Comparison of ENCODE assay signal across 1 cellular context in the genomic region with DNA sequence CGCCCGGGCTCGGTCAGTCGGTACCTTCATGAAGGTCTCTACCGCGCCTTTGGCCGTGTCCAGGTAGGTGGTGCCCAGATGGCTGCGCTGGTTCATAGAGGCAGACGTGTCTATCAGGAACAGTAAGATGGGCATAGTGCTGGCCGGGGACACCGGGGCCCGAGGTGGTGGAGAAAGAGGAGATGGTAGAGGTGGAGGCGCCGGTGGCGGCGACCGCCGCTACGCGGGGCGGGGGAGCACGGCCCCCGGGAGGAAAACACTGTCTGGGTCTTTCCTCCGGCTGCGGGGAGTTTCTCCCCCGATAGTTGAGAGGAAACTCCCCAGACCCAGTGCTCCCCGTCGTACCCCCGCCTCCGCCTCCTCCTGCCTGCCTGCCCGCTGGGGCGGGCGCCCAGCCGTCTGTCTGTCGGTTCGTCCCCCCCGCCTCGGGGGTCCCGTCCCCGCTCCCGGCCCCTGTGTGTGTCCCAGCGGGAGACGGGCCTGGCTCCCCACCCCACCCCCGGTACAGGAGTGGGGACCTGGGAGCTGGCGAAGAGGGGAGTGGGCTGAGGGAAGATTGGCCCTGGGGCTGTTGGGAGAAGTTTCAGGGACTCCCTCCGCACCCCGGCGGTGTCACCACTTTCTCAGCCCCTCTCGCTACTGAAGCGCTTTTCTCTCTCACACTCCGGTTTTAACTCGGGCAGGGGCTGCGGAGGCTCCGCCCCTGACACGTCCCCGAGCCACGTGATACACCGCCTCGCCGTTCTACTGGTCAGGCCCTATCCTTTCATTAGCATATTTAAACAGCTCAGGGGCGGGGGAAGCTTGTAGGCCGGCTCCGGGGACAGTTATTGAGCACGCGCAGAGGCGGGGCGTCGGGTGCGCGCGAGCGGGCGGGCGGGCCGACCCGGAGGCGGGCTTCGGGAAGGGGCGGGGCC.
TF ChIP-seq lines count a peak whose summit lies in the region.

A gene with protein sequence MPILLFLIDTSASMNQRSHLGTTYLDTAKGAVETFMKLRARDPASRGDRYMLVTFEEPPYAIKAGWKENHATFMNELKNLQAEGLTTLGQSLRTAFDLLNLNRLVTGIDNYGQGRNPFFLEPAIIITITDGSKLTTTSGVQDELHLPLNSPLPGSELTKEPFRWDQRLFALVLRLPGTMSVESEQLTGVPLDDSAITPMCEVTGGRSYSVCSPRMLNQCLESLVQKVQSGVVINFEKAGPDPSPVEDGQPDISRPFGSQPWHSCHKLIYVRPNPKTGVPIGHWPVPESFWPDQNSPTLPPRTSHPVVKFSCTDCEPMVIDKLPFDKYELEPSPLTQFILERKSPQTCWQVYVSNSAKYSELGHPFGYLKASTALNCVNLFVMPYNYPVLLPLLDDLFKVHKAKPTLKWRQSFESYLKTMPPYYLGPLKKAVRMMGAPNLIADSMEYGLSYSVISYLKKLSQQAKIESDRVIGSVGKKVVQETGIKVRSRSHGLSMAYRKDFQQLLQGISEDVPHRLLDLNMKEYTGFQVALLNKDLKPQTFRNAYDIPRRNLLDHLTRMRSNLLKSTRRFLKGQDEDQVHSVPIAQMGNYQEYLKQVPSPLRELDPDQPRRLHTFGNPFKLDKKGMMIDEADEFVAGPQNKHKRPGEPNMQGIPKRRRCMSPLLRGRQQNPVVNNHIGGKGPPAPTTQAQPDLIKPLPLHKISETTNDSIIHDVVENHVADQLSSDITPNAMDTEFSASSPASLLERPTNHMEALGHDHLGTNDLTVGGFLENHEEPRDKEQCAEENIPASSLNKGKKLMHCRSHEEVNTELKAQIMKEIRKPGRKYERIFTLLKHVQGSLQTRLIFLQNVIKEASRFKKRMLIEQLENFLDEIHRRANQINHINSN (minus strand): TSS at position 646 of the 917 bp plus-strand sequence. CDS start 511 bp downstream, at position 135.

TF ChIP-seq in HepG2, 621 proteins besides CTCF, POLR2A, EP300 and RAD21 (continued from another document):
- TF ChIP-seq, protein P1, sequence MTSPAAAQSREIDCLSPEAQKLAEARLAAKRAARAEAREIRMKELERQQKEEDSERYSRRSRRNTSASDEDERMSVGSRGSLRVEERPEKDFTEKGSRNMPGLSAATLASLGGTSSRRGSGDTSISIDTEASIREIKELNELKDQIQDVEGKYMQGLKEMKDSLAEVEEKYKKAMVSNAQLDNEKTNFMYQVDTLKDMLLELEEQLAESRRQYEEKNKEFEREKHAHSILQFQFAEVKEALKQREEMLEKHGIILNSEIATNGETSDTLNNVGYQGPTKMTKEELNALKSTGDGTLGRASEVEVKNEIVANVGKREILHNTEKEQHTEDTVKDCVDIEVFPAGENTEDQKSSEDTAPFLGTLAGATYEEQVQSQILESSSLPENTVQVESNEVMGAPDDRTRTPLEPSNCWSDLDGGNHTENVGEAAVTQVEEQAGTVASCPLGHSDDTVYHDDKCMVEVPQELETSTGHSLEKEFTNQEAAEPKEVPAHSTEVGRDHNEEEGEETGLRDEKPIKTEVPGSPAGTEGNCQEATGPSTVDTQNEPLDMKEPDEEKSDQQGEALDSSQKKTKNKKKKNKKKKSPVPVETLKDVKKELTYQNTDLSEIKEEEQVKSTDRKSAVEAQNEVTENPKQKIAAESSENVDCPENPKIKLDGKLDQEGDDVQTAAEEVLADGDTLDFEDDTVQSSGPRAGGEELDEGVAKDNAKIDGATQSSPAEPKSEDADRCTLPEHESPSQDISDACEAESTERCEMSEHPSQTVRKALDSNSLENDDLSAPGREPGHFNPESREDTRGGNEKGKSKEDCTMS (CRISPR knock-in tag; conservative IDR thresholded peaks at IDR 0.05), result peak; percentile 69; the same call in 1 of the 2 replicates
- TF ChIP-seq, protein P2, sequence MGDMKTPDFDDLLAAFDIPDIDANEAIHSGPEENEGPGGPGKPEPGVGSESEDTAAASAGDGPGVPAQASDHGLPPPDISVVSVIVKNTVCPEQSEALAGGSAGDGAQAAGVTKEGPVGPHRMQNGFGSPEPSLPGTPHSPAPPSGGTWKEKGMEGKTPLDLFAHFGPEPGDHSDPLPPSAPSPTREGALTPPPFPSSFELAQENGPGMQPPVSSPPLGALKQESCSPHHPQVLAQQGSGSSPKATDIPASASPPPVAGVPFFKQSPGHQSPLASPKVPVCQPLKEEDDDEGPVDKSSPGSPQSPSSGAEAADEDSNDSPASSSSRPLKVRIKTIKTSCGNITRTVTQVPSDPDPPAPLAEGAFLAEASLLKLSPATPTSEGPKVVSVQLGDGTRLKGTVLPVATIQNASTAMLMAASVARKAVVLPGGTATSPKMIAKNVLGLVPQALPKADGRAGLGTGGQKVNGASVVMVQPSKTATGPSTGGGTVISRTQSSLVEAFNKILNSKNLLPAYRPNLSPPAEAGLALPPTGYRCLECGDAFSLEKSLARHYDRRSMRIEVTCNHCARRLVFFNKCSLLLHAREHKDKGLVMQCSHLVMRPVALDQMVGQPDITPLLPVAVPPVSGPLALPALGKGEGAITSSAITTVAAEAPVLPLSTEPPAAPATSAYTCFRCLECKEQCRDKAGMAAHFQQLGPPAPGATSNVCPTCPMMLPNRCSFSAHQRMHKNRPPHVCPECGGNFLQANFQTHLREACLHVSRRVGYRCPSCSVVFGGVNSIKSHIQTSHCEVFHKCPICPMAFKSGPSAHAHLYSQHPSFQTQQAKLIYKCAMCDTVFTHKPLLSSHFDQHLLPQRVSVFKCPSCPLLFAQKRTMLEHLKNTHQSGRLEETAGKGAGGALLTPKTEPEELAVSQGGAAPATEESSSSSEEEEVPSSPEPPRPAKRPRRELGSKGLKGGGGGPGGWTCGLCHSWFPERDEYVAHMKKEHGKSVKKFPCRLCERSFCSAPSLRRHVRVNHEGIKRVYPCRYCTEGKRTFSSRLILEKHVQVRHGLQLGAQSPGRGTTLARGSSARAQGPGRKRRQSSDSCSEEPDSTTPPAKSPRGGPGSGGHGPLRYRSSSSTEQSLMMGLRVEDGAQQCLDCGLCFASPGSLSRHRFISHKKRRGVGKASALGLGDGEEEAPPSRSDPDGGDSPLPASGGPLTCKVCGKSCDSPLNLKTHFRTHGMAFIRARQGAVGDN (CRISPR knock-in tag; IDR thresholded peaks at IDR 0.05), result peak; percentile 21
- TF ChIP-seq MYC (CRISPR knock-in tag; IDR thresholded peaks at IDR 0.05; ENCODE audit: borderline replicate concordance) (peak; percentile 12; the same call in 1 of the 2 replicates), KDM6A (CRISPR knock-in tag; IDR thresholded peaks at IDR 0.05; ENCODE audit: low read depth) (no peak), SP1 (IDR thresholded peaks at IDR 0.05) (no peak), SP1 (CRISPR knock-in tag; IDR thresholded peaks at IDR 0.05) (peak; percentile 75; the same call in 1 of the 2 replicates), SOX5 (CRISPR knock-in tag; IDR thresholded peaks at IDR 0.05; ENCODE audit: borderline replicate concordance) (no peak), GTF2F1 (IDR thresholded peaks at IDR 0.05; ENCODE audit: low read length) (peak; percentile 95), TP53 (CRISPR knock-in tag; conservative IDR thresholded peaks at IDR 0.05) (0 out of 2 replicates have a peak, but pooled peaks have one; percentile 48), NCOA2 (CRISPR knock-in tag; IDR thresholded peaks at IDR 0.05) (peak; percentile 54), ZNF879 (CRISPR knock-in tag; IDR thresholded peaks at IDR 0.05) (peak; percentile 77), TAF1 (CRISPR knock-in tag; IDR thresholded peaks at IDR 0.05) (peak; percentile 99), HOXA3 (CRISPR knock-in tag; IDR thresholded peaks at IDR 0.05) (peak; percentile 9; the same call in 1 of the 2 replicates), NFYC (CRISPR knock-in tag; IDR thresholded peaks at IDR 0.05) (peak; percentile 79), ZNF567 (CRISPR knock-in tag; IDR thresholded peaks at IDR 0.05; ENCODE audit: borderline replicate concordance) (no peak), KAT7 (CRISPR knock-in tag; IDR thresholded peaks at IDR 0.05; ENCODE audit: borderline replicate concordance) (peak; percentile 77; the same call in 1 of the 2 replicates), GPN1 (CRISPR knock-in tag; IDR thresholded peaks at IDR 0.05; ENCODE audit: borderline replicate concordance) (0 out of 2 replicates have a peak, but pooled peaks have one; percentile 69), RFXAP (CRISPR knock-in tag; IDR thresholded peaks at IDR 0.05; ENCODE audit: borderline replicate concordance) (peak; percentile 80), KLF12 (CRISPR knock-in tag; IDR thresholded peaks at IDR 0.05; ENCODE audit: borderline replicate concordance) (peak; percentile 53; the same call in 1 of the 2 replicates), ZFX (CRISPR knock-in tag; IDR thresholded peaks at IDR 0.05; ENCODE audit: low read depth) (no peak; the same call in 1 of the 2 replicates), NR3C1 (CRISPR knock-in tag; IDR thresholded peaks at IDR 0.05) (no peak), ZNF878 (CRISPR knock-in tag; IDR thresholded peaks at IDR 0.05) (peak; percentile 13; the same call in 1 of the 2 replicates), BRD4 (CRISPR knock-in tag; IDR thresholded peaks at IDR 0.05) (peak; percentile 49; the same call in 1 of the 2 replicates), LCORL (IDR thresholded peaks at IDR 0.05) (no peak), LCORL (CRISPR knock-in tag; IDR thresholded peaks at IDR 0.05) (no peak), KLF11 (CRISPR knock-in tag; IDR thresholded peaks at IDR 0.05) (peak; percentile 80), TSC22D2 (CRISPR knock-in tag; IDR thresholded peaks at IDR 0.05; ENCODE audit: borderline replicate concordance) (0 out of 2 replicates have a peak, but pooled peaks have one; percentile 60)
- TF ChIP-seq, protein P3, sequence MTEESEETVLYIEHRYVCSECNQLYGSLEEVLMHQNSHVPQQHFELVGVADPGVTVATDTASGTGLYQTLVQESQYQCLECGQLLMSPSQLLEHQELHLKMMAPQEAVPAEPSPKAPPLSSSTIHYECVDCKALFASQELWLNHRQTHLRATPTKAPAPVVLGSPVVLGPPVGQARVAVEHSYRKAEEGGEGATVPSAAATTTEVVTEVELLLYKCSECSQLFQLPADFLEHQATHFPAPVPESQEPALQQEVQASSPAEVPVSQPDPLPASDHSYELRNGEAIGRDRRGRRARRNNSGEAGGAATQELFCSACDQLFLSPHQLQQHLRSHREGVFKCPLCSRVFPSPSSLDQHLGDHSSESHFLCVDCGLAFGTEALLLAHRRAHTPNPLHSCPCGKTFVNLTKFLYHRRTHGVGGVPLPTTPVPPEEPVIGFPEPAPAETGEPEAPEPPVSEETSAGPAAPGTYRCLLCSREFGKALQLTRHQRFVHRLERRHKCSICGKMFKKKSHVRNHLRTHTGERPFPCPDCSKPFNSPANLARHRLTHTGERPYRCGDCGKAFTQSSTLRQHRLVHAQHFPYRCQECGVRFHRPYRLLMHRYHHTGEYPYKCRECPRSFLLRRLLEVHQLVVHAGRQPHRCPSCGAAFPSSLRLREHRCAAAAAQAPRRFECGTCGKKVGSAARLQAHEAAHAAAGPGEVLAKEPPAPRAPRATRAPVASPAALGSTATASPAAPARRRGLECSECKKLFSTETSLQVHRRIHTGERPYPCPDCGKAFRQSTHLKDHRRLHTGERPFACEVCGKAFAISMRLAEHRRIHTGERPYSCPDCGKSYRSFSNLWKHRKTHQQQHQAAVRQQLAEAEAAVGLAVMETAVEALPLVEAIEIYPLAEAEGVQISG (CRISPR knock-in tag; IDR thresholded peaks at IDR 0.05), result peak; percentile 55
- TF ChIP-seq, protein P4, sequence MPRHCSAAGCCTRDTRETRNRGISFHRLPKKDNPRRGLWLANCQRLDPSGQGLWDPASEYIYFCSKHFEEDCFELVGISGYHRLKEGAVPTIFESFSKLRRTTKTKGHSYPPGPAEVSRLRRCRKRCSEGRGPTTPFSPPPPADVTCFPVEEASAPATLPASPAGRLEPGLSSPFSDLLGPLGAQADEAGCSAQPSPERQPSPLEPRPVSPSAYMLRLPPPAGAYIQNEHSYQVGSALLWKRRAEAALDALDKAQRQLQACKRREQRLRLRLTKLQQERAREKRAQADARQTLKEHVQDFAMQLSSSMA (CRISPR knock-in tag; IDR thresholded peaks at IDR 0.05), result 0 out of 2 replicates have a peak, but pooled peaks have one; percentile 73
- TF ChIP-seq, protein P5, sequence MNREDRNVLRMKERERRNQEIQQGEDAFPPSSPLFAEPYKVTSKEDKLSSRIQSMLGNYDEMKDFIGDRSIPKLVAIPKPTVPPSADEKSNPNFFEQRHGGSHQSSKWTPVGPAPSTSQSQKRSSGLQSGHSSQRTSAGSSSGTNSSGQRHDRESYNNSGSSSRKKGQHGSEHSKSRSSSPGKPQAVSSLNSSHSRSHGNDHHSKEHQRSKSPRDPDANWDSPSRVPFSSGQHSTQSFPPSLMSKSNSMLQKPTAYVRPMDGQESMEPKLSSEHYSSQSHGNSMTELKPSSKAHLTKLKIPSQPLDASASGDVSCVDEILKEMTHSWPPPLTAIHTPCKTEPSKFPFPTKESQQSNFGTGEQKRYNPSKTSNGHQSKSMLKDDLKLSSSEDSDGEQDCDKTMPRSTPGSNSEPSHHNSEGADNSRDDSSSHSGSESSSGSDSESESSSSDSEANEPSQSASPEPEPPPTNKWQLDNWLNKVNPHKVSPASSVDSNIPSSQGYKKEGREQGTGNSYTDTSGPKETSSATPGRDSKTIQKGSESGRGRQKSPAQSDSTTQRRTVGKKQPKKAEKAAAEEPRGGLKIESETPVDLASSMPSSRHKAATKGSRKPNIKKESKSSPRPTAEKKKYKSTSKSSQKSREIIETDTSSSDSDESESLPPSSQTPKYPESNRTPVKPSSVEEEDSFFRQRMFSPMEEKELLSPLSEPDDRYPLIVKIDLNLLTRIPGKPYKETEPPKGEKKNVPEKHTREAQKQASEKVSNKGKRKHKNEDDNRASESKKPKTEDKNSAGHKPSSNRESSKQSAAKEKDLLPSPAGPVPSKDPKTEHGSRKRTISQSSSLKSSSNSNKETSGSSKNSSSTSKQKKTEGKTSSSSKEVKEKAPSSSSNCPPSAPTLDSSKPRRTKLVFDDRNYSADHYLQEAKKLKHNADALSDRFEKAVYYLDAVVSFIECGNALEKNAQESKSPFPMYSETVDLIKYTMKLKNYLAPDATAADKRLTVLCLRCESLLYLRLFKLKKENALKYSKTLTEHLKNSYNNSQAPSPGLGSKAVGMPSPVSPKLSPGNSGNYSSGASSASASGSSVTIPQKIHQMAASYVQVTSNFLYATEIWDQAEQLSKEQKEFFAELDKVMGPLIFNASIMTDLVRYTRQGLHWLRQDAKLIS (CRISPR knock-in tag; IDR thresholded peaks at IDR 0.05), result peak; percentile 95
